ENCODE assay signal across 8 cellular contexts in genomic region chr16:2537451-2538379, GRCh38. TPM values are rescaled to one million over a fixed set of nuclear protein-coding genes. Genes with fewer than 3 reads are reported as not detected.
DNase-seq lines count a peak whose midpoint lies in the region; ATAC-seq and TF ChIP-seq lines count a peak whose summit lies in the region.

Gene PDPK1, plus strand, starts transcription at chr16:2538021. Its CDS starts 92 bp downstream, at chr16:2538113.

- peak within 1 kb of the TSS; percentile 88 for H3K9ac ChIP-seq in adipocyte (ENCODE audit: low read length)

- H3K27me3 Mint-ChIP-seq in type B pancreatic cell, result no peaks in the 10 kb centered on the region

- H3K27me3 ChIP-seq in adipocyte (replicated peaks; ENCODE audit: control insufficient read depth, insufficient read depth, low read length), result no peaks in the 10 kb centered on the region

- H3K4me3 Mint-ChIP-seq in type B pancreatic cell, result peak within 1 kb of the TSS; percentile 93

- peak within 1 kb of the TSS; percentile 90 for H3K27ac Mint-ChIP-seq in type B pancreatic cell

- no peaks in the 10 kb centered on the region for H3K36me3 Mint-ChIP-seq in type B pancreatic cell

- peak; percentile 78 for DNase-seq in NCI-H1417 treated with DMSO at 0.1 percent for 48 hours (lab: John Stamatoyannopoulos, UW)
- DNase-seq in T follicular helper cell (ENCODE audit: low read depth), result peak; percentile 91
- DNase-seq in adipocyte (ENCODE audit: low read depth), result peak; percentile 98
- peak; percentile 97 for DNase-seq in cardiac septum (ENCODE audit: low spot score)
- peak; percentile 84 to 99 (median 94) for DNase-seq in posterior cingulate gyrus
- peak; percentile 95 for DNase-seq in type B pancreatic cell (ENCODE audit: extremely low spot score, unreplicated experiment)

- no peaks in the 10 kb centered on the region for H3K9me3 ChIP-seq in adipocyte (ENCODE audit: control insufficient read depth, low read length)

- intact Hi-C loops in cardiac septum (cut with DNase I) (loop anchor here (10.0 kb wide), 1 partner anchor 57 kb away; no protein-coding TSS in a partner anchor), posterior cingulate gyrus (cut with DNase I) (no loop called here)

- H3K9me3 Mint-ChIP-seq in type B pancreatic cell, result no peaks in the 10 kb centered on the region

- peak; percentile 92 for ATAC-seq in HG02798 (IDR thresholded peaks at IDR 0.05; ENCODE audit: poor library complexity, unreplicated experiment)

- TF ChIP-seq CTCF in GM12875 (IDR thresholded peaks at IDR 0.05; ENCODE audit: borderline replicate concordance, insufficient read depth, low read depth, low read length) (no peak), type B pancreatic cell (conservative IDR thresholded peaks at IDR 0.05) (no peak)

- peak within 1 kb of the TSS; percentile 69 for H3K4me3 ChIP-seq in GM12875 (ENCODE audit: low read depth, low read length)
- H3K4me3 ChIP-seq in adipocyte (ENCODE audit: low read length), result peak within 1 kb of the TSS; percentile 89

- H3K4me1 Mint-ChIP-seq in type B pancreatic cell (ENCODE audit: unreplicated experiment), result peaks cover 20% of the 10 kb centered on the region

- H3K4me1 ChIP-seq in adipocyte (ENCODE audit: control insufficient read depth, insufficient read depth, low read length), result peaks cover 28% of the 10 kb centered on the region

- H3K36me3 ChIP-seq in adipocyte (ENCODE audit: control insufficient read depth, insufficient read depth, low read length, severe bottlenecking), result no peaks in the 10 kb centered on the region

RNA-seq across cellular contexts. Expression of gene PDPK1, which starts in this region (rescaled TPM):
- total RNA-seq in cardiac septum (41.0 TPM), type B pancreatic cell (ENCODE audit: low replicate concordance) (40.8 and 57.1 TPM in 2 replicates)

Comparison
In these comparisons a context has a peak if more than half of its experiments do, and no peak if none do; other contexts are left out.
1. Peak in every context shown above with its lines: DNase-seq, ATAC-seq and H3K4me3 ChIP-seq.